ENCODE assay signal across 17 cellular contexts in genomic region chr1:8845104-8846097, GRCh38. TPM values are rescaled to one million over a fixed set of nuclear protein-coding genes. Genes with fewer than 3 reads are reported as not detected.
DNase-seq lines count a peak whose midpoint lies in the region; ATAC-seq, FAIRE-seq and TF ChIP-seq lines count a peak whose summit lies in the region.
"Had no signal": no experiment of that assay in that cellular context is flagged by ENCODE, and none has a peak within 500 bp of the region (broad histone marks: within the 10 kb centered on the region; RNA-seq: fewer than 3 reads in every experiment).

No MANE protein-coding gene starts in this region.

- no peak overlapping the region for H3K4me3 Mint-ChIP-seq in nephron progenitor cell
- H3K4me3 Mint-ChIP-seq in activated CD8-positive, alpha-beta T cell treated with anti-CD3 and anti-CD28 coated beads for 36 hours, result no peak overlapping the region
- H3K4me3 Mint-ChIP-seq: IgD-negative memory B cell had no signal

- peak overlapping the region; percentile 16; the same call in 1 of the 2 replicates for H4K8ac ChIP-seq in H1 (ENCODE audit: extremely low read depth, insufficient read depth, low read length)

- no peaks in the 10 kb centered on the region for H3K36me3 ChIP-seq in BLaER1 treated with 17β-estradiol and CSF1 and Interleukin-3, amounts not matched to agents 10 nM and 100 nM
- H3K36me3 ChIP-seq in Karpas-422 (ENCODE audit: insufficient read depth, low read length) (no peaks in the 10 kb centered on the region), H1 (ENCODE audit: control insufficient read depth in 2 of 4, insufficient read depth in 4 of 4, low read length in 3 of 4) (no peaks in the 10 kb centered on the region)
- H3K36me3 ChIP-seq: HAP-1 had no signal

- H3K23ac ChIP-seq in H1 (ENCODE audit: insufficient read length), result no peak overlapping the region

- TF ChIP-seq CTCF in H1 (IDR thresholded peaks at IDR 0.05; ENCODE audit: control extremely low read depth in 1 of 3, insufficient read depth in 1 of 3, low read depth in 1 of 3, low read length in 3 of 3) (no peak), nephron progenitor cell (IDR thresholded peaks at IDR 0.05) (no peak)
- no peak for TF ChIP-seq CTCF in activated CD8-positive, alpha-beta T cell treated with anti-CD3 and anti-CD28 coated beads for 36 hours (IDR thresholded peaks at IDR 0.05)

- no peak overlapping the region for H3K4ac ChIP-seq in H1 (replicated peaks; ENCODE audit: insufficient read length, low read depth, low read length)

- FAIRE-seq in H1 (lab: Jason Lieb, UNC), result no peak
- FAIRE-seq: HTR-8/SVneo had no signal

- intact Hi-C loops in activated CD8-positive, alpha-beta T cell treated with anti-CD3 and anti-CD28 coated beads for 36 hours (cut with micrococcal nuclease), result loop anchor here (5.0 to 10.0 kb wide), 2 partner anchors 121 to 283 kb away; no protein-coding TSS in a partner anchor

- no peak overlapping the region for H2BK12ac ChIP-seq in H1 (ENCODE audit: low read depth, low read length)

- ATAC-seq in HG03457 (IDR thresholded peaks at IDR 0.05; ENCODE audit: unreplicated experiment), result no peak
- no peak for ATAC-seq in HG02610 (IDR thresholded peaks at IDR 0.05; ENCODE audit: unreplicated experiment)
- no peak for ATAC-seq in activated CD8-positive, alpha-beta T cell treated with anti-CD3 and anti-CD28 coated beads for 36 hours

- H3K4me2 ChIP-seq in BLaER1 treated with 17β-estradiol and CSF1 and Interleukin-3, amounts not matched to agents 10 nM and 100 nM, result peak overlapping the region; percentile 51 to 80 (median 65); a peak in 21 of 22 replicates
- H3K4me2 ChIP-seq in Karpas-422 (ENCODE audit: low read depth, low read length, poor library complexity, severe bottlenecking) (no peak overlapping the region), H1 (ENCODE audit: insufficient read depth in 1 of 2, low read depth in 2 of 2, low read length in 2 of 2) (no peak overlapping the region)

- H3K79me2 ChIP-seq in Karpas-422 (ENCODE audit: low read length) (no peaks in the 10 kb centered on the region), H1 (ENCODE audit: control insufficient read depth in 1 of 2, insufficient read depth in 2 of 2, low read length in 2 of 2) (no peaks in the 10 kb centered on the region)

- H4K5ac ChIP-seq in H1 (ENCODE audit: insufficient read length, low read depth, low read length), result no peak overlapping the region

- H3K9me2 ChIP-seq in Karpas-422 (replicated peaks; ENCODE audit: insufficient read depth, low read length), result no peaks in the 10 kb centered on the region

- 93% methylated on average over 18 of the region's 21 CpGs; no CpG with 5 or more reads in 1 of the 2 experiments for WGBS in H1 (ENCODE audit: extremely low coverage in 1 of 2, insufficient coverage in 1 of 2, insufficient read length in 1 of 2, insufficient replicate concordance in 2 of 2, low coverage in 1 of 2, low lambda C conversion rate in 2 of 2, missing lambda C conversion rate in 1 of 2), 2 experiments

- no peak overlapping the region for H3K4me3 ChIP-seq in BLaER1 treated with 17β-estradiol and CSF1 and Interleukin-3, amounts not matched to agents 10 nM and 100 nM
- H3K4me3 ChIP-seq in Karpas-422 (ENCODE audit: low read length), result no peak overlapping the region
- H3K4me3 ChIP-seq in H1 (ENCODE audit: extremely low read depth in 1 of 4, insufficient read depth in 2 of 4, low read depth in 3 of 4, low read length in 4 of 4), result no peak overlapping the region
- H3K4me3 ChIP-seq: HAP-1 had no signal

- no peak overlapping the region for H4K91ac ChIP-seq in H1 (replicated peaks; ENCODE audit: insufficient read length, low read length)

- peak overlapping the region; percentile 88; the same call in 1 of the 2 replicates for H2BK15ac ChIP-seq in H1 (ENCODE audit: low read length)

- H3K4me1 ChIP-seq in BLaER1 treated with 17β-estradiol and CSF1 and Interleukin-3, amounts not matched to agents 10 nM and 100 nM, result peaks cover 29 to 63% (median 56%) of the 10 kb centered on the region in 10 experiments
- H3K4me1 ChIP-seq in Karpas-422 (ENCODE audit: low read length), result no peaks in the 10 kb centered on the region
- peaks cover 0 to 4% (median 0%) of the 10 kb centered on the region in 4 experiments; a peak in 2 of 7 replicates for H3K4me1 ChIP-seq in H1 (replicated peaks in 1 of 4; ENCODE audit: control insufficient read depth in 3 of 4, insufficient read depth in 4 of 4, low read length in 3 of 4)

- no peak overlapping the region for H2AK5ac ChIP-seq in H1 (ENCODE audit: low read depth, low read length)

- H2BK20ac ChIP-seq in H1 (ENCODE audit: low read length), result no peak overlapping the region

- H3K36me3 Mint-ChIP-seq in nephron progenitor cell (ENCODE audit: low read depth), result peaks cover 7% of the 10 kb centered on the region
- H3K36me3 Mint-ChIP-seq in activated CD8-positive, alpha-beta T cell treated with anti-CD3 and anti-CD28 coated beads for 36 hours (ENCODE audit: low read depth), result no peaks in the 10 kb centered on the region
- H3K36me3 Mint-ChIP-seq: IgD-negative memory B cell had no signal

- H3K56ac ChIP-seq in H1 (replicated peaks; ENCODE audit: insufficient read length, low read depth, low read length), result no peak overlapping the region

- no peak overlapping the region for H3K14ac ChIP-seq in H1 (ENCODE audit: insufficient read length)

- H3K23me2 ChIP-seq in H1 (ENCODE audit: low read depth, low read length), result no peaks in the 10 kb centered on the region

- peaks cover 0 to 10% (median 0%) of the 10 kb centered on the region in 11 experiments; a peak in 1 of 22 replicates for H3K27me3 ChIP-seq in BLaER1 treated with 17β-estradiol and CSF1 and Interleukin-3, amounts not matched to agents 10 nM and 100 nM
- H3K27me3 ChIP-seq in Karpas-422 (ENCODE audit: low read length) (no peaks in the 10 kb centered on the region), H1 (replicated peaks in 1 of 4; ENCODE audit: control insufficient read depth in 3 of 4, extremely low read depth in 1 of 4, insufficient read depth in 3 of 4, low read length in 3 of 4) (no peaks in the 10 kb centered on the region)

- H3K9me3 ChIP-seq in BLaER1 treated with 17β-estradiol and CSF1 and Interleukin-3, amounts not matched to agents 10 nM and 100 nM (replicated peaks in 1 of 11), result peaks cover 19 to 33% (median 28%) of the 10 kb centered on the region in 11 experiments
- H3K9me3 ChIP-seq in Karpas-422 (ENCODE audit: low read length), result no peaks in the 10 kb centered on the region
- H3K9me3 ChIP-seq in H1 (ENCODE audit: insufficient read depth in 2 of 2, low read depth in 1 of 2, low read length in 1 of 2), result no peaks in the 10 kb centered on the region
- H3K9me3 ChIP-seq: HAP-1 had no signal

- POLR2A ChIA-PET in H1 (lab: Charles Lee; ENCODE audit: partially characterized antibody), result interaction anchor here (0.6 to 39.6 kb wide), 5 partner anchors 9 to 678 kb away, joined by 3 to 880 read pairs (median 4); partner anchors contain the start of gene ENO1
- POLR2A ChIA-PET in activated CD8-positive, alpha-beta T cell treated with anti-CD3 and anti-CD28 coated beads for 36 hours (lab: Charles Lee), result interaction anchor here (0.5 to 1.7 kb wide), 5 partner anchors 13 to 20 kb away, joined by 3 read pairs; no protein-coding TSS in a partner anchor

- TF ChIP-seq RAD21 in H1 (IDR thresholded peaks at IDR 0.05 in 1 of 2, conservative IDR thresholded peaks at IDR 0.05 in 1 of 2; ENCODE audit: low read depth in 2 of 2, low read length in 2 of 2), result no peak

- 0 out of 22 replicates have a peak overlapping the region, but pooled peaks of 4 of the 11 experiments have one; percentile 1 to 23 (median 12) for H3K27ac ChIP-seq in BLaER1 treated with 17β-estradiol and CSF1 and Interleukin-3, amounts not matched to agents 10 nM and 100 nM
- H3K27ac ChIP-seq in Karpas-422 (ENCODE audit: low read length) (no peak overlapping the region), H1 (ENCODE audit: low read depth, low read length) (no peak overlapping the region)
- H3K27ac ChIP-seq: C4-2B had no signal

- H3K27me3 Mint-ChIP-seq in nephron progenitor cell (ENCODE audit: low read depth, poor library complexity), result peaks cover 6% of the 10 kb centered on the region
- H3K27me3 Mint-ChIP-seq in activated CD8-positive, alpha-beta T cell treated with anti-CD3 and anti-CD28 coated beads for 36 hours, result no peaks in the 10 kb centered on the region
- H3K27me3 Mint-ChIP-seq: IgD-negative memory B cell had no signal

- H3K9ac ChIP-seq in BLaER1 treated with 17β-estradiol and CSF1 and Interleukin-3, amounts not matched to agents 10 nM and 100 nM, result peak overlapping the region in 1 of 11 experiments; percentile 24; a peak in 2 of 22 replicates
- H3K9ac ChIP-seq in Karpas-422 (ENCODE audit: low read length) (no peak overlapping the region), H1 (replicated peaks in 1 of 4; ENCODE audit: extremely low read depth in 1 of 4, low read depth in 3 of 4, low read length in 3 of 4) (no peak overlapping the region)

- peaks cover 48% of the 10 kb centered on the region for H3K4me1 Mint-ChIP-seq in nephron progenitor cell
- H3K4me1 Mint-ChIP-seq in activated CD8-positive, alpha-beta T cell treated with anti-CD3 and anti-CD28 coated beads for 36 hours (ENCODE audit: low read depth), result no peaks in the 10 kb centered on the region

- H2AFZ ChIP-seq in Karpas-422 (ENCODE audit: low read length) (no peak overlapping the region), H1 (ENCODE audit: low read length) (no peak overlapping the region)

- no peak overlapping the region for H2BK120ac ChIP-seq in H1 (replicated peaks; ENCODE audit: low read depth, low read length)

- H3K27ac Mint-ChIP-seq in nephron progenitor cell, result peak overlapping the region; percentile 39
- no peak overlapping the region for H3K27ac Mint-ChIP-seq in activated CD8-positive, alpha-beta T cell treated with anti-CD3 and anti-CD28 coated beads for 36 hours

- H4K20me1 ChIP-seq in BLaER1 treated with 17β-estradiol and CSF1 and Interleukin-3, amounts not matched to agents 10 nM and 100 nM, result peaks cover 0 to 15% (median 6%) of the 10 kb centered on the region in 11 experiments; a peak in 8 of 22 replicates
- H4K20me1 ChIP-seq in Karpas-422 (ENCODE audit: insufficient read depth, low read depth, low read length) (peaks cover 6% of the 10 kb centered on the region; the same call in 1 of the 2 replicates), H1 (replicated peaks in 1 of 2; ENCODE audit: control insufficient read depth in 1 of 2, insufficient read depth in 2 of 2, low read length in 2 of 2) (no peaks in the 10 kb centered on the region)

- no peak for TF ChIP-seq EP300 in H1 (IDR thresholded peaks at IDR 0.05; ENCODE audit: borderline replicate concordance in 1 of 2, low read depth in 2 of 2, low read length in 2 of 2)

- no peak overlapping the region for H2BK5ac ChIP-seq in H1 (ENCODE audit: low read depth, low read length)

- CTCF ChIA-PET in H1 (lab: Charles Lee; ENCODE audit: partially characterized antibody), result interaction anchor here (0.7 to 7.9 kb wide), 15 partner anchors 10 to 254 kb away, joined by 3 to 128 read pairs (median 3); no protein-coding TSS in a partner anchor
- CTCF ChIA-PET in activated CD8-positive, alpha-beta T cell treated with anti-CD3 and anti-CD28 coated beads for 36 hours (lab: Charles Lee), result interaction anchor here (0.9 to 1.8 kb wide), 4 partner anchors 106 to 283 kb away, joined by 3 to 6 read pairs (median 4); no protein-coding TSS in a partner anchor

- H3K9me3 Mint-ChIP-seq in nephron progenitor cell, result peaks cover 14% of the 10 kb centered on the region
- peaks cover 1% of the 10 kb centered on the region for H3K9me3 Mint-ChIP-seq in activated CD8-positive, alpha-beta T cell treated with anti-CD3 and anti-CD28 coated beads for 36 hours
- H3K9me3 Mint-ChIP-seq: IgD-negative memory B cell had no signal

- no peak overlapping the region for H3K18ac ChIP-seq in H1 (ENCODE audit: extremely low read depth, low read length)

- DNase-seq in Karpas-422 (peak; percentile 48), H1 (ENCODE audit: low read depth in 1 of 2, low spot score in 2 of 2) (no peak), nephron progenitor cell (no peak)
- no peak for DNase-seq in activated CD4-positive, CD25-positive, alpha-beta regulatory T cell (lab: John Stamatoyannopoulos, UW)
- no peak for DNase-seq in activated CD8-positive, alpha-beta T cell treated with anti-CD3 and anti-CD28 coated beads for 36 hours
- DNase-seq: DND-41, NCI-H1105, NCI-H2081, NCI-H774, SIG-M5 had no signal

- no peak for TF ChIP-seq POLR2A in H1 (IDR thresholded peaks at IDR 0.05; ENCODE audit: control extremely low read depth in 1 of 2, low read depth in 2 of 2, low read length in 2 of 2)

- no peaks in the 10 kb centered on the region for H3K79me1 ChIP-seq in H1 (ENCODE audit: low read depth, low read length)

RNA-seq across cellular contexts. Expression of gene RERE, which starts 28.0 kb away (rescaled TPM):
- 55.2 and 79.9 TPM in 2 replicates for total RNA-seq in Karpas-422 (2014; rRNA removed; shearing (Covaris generic); ENCODE audit: low replicate concordance)
- 126 and 142 TPM in 2 replicates for total RNA-seq in H1 (2021; fragmentation: NEBNext Ultra II Directional; extraction: Animal tissue kit (Norgen Biotek cat#: 25700))
- polyA plus RNA-seq in H1 (2011; rRNA removed), result 15.3 and 17.5 TPM in 2 replicates
- 10.6 TPM for polyA plus RNA-seq in H1 (2011; cell fraction: cytosol; rRNA removed)
- polyA plus RNA-seq in H1 (2011; cell fraction: nucleus; rRNA removed), result 92.6 TPM
- polyA plus RNA-seq in H1 (2012, experiment 1 of 2), result 63.0 to 85.2 TPM (median 68.9 TPM) in 4 replicates
- polyA plus RNA-seq in H1 (2012, experiment 2 of 2), result 48.9 TPM
- 54.3 TPM for polyA plus RNA-seq in H1 (2013, experiment 1 of 2)
- polyA plus RNA-seq in H1 (2013, experiment 2 of 2), result 52.9 TPM
- polyA minus RNA-seq in H1 (2011; rRNA and poly(A)+ RNA removed), result 140 and 169 TPM in 2 replicates
- polyA minus RNA-seq in H1 (2011; cell fraction: cytosol; rRNA and poly(A)+ RNA removed), result 66.2 TPM
- 188 TPM for polyA minus RNA-seq in H1 (2011; cell fraction: nucleus; rRNA and poly(A)+ RNA removed)
- total RNA-seq in activated CD8-positive, alpha-beta T cell treated with anti-CD3 and anti-CD28 coated beads for 36 hours, result 10 to 100 TPM; 45.8 to 57.1 TPM

RNA-seq across cellular contexts. Expression of gene ENO1, which starts 33.1 kb away (rescaled TPM):
- total RNA-seq in Karpas-422 (2014; rRNA removed; shearing (Covaris generic); ENCODE audit: low replicate concordance), result 1,044 and 1,347 TPM in 2 replicates
- total RNA-seq in H1 (2021; fragmentation: NEBNext Ultra II Directional; extraction: Animal tissue kit (Norgen Biotek cat#: 25700)), result 2,080 and 2,117 TPM in 2 replicates
- polyA plus RNA-seq in H1 (2011; rRNA removed), result 1,763 and 2,059 TPM in 2 replicates
- 2,358 TPM for polyA plus RNA-seq in H1 (2011; cell fraction: cytosol; rRNA removed)
- 2,405 TPM for polyA plus RNA-seq in H1 (2011; cell fraction: nucleus; rRNA removed)
- polyA plus RNA-seq in H1 (2012, experiment 1 of 2), result 1,870 to 2,736 TPM (median 2,687 TPM) in 4 replicates
- 3,551 TPM for polyA plus RNA-seq in H1 (2012, experiment 2 of 2)
- polyA plus RNA-seq in H1 (2013, experiment 1 of 2), result 1,002 TPM
- polyA plus RNA-seq in H1 (2013, experiment 2 of 2), result 997 TPM
- polyA minus RNA-seq in H1 (2011; rRNA and poly(A)+ RNA removed), result 2,726 and 2,920 TPM in 2 replicates
- 1,825 TPM for polyA minus RNA-seq in H1 (2011; cell fraction: cytosol; rRNA and poly(A)+ RNA removed)
- 812 TPM for polyA minus RNA-seq in H1 (2011; cell fraction: nucleus; rRNA and poly(A)+ RNA removed)
- total RNA-seq in activated CD8-positive, alpha-beta T cell treated with anti-CD3 and anti-CD28 coated beads for 36 hours, result 1,000 to 10,000 TPM; 4,199 to 4,245 TPM

Comparison
In these comparisons a context has a peak if more than half of its experiments do, and no peak if none do; other contexts are left out.
1. H3K4me2 ChIP-seq: peak in BLaER1 treated with 17β-estradiol and CSF1 and Interleukin-3, amounts not matched to agents 10 nM and 100 nM (11 of 11); none in Karpas-422 (single experiment) and H1 (0 of 2).